ENCODE assay signal across 7 cellular contexts in genomic region chr7:73188287-73188686, GRCh38.
DNase-seq lines count a peak whose midpoint lies in the region; ATAC-seq, FAIRE-seq and TF ChIP-seq lines count a peak whose summit lies in the region.
"Not testable (repeated sequence)": the region's sequence is repeated elsewhere in the genome, so short reads cannot be mapped to it uniquely, and the experiment has no call there.

No MANE protein-coding gene starts in this region.

- POLR2A ChIA-PET in HepG2 (lab: Yijun Ruan, JAX), result not testable (repeated sequence)

- intact Hi-C loops in Right ventricle myocardium superior (cut with DNase I); HepG2 (cut with micrococcal nuclease; ENCODE audit: unreplicated experiment); psoas muscle (cut with DNase I); spleen (cut with DNase I; ENCODE audit: low total_unique reads); aorta (cut with DNase I): not testable (repeated sequence)

- not testable (repeated sequence) for ATAC-seq in RWPE2 (ENCODE audit: low read depth); Right ventricle myocardium superior (ENCODE audit: poor library complexity); aorta (ENCODE audit: low FRiP score)
- ATAC-seq in HepG2 (peak; percentile 37; the same call in 2 of the 3 replicates), psoas muscle (peak in 1 of 4 donors; percentile 15)

- H3K27me3 ChIP-seq in RWPE2 (ENCODE audit: insufficient read depth, poor library complexity, severe bottlenecking); HepG2 (ENCODE audit: control insufficient read depth in 1 of 2, insufficient read depth in 2 of 2, low read length in 2 of 2); psoas muscle (ENCODE audit: insufficient read depth in 3 of 3, low read length in 2 of 3); spleen (replicated peaks in 1 of 7); aorta (ENCODE audit: control insufficient read depth in 1 of 2, insufficient read depth in 2 of 2, low read length in 1 of 2): not testable (repeated sequence)

- CTCF ChIA-PET in HepG2 (lab: Yijun Ruan, JAX; ENCODE audit: low intra/inter-chr PET ratio, low total read pairs), result not testable (repeated sequence)

- TF ChIP-seq RAD21 in HepG2 (CRISPR knock-in tag; IDR thresholded peaks at IDR 0.05), result not testable (repeated sequence)

- not testable (repeated sequence) for H3K9me3 ChIP-seq in RWPE2 (ENCODE audit: severe bottlenecking); HepG2 (ENCODE audit: low read length); psoas muscle; spleen; aorta (ENCODE audit: control insufficient read depth, low read length)

- not testable (repeated sequence) for TF ChIP-seq CTCF in RWPE2 (IDR thresholded peaks at IDR 0.05; ENCODE audit: poor library complexity, severe bottlenecking); HepG2 (CRISPR knock-in tag; IDR thresholded peaks at IDR 0.05); osteocyte (IDR thresholded peaks at IDR 0.05); psoas muscle (IDR thresholded peaks at IDR 0.05); spleen (IDR thresholded peaks at IDR 0.05 in 8 of 11, conservative IDR thresholded peaks at IDR 0.05 in 3 of 11)

- not testable (repeated sequence) for TF ChIP-seq POLR2A in HepG2 (IDR thresholded peaks at IDR 0.05; ENCODE audit: insufficient read depth in 1 of 2, low read depth in 2 of 2, low read length in 2 of 2); spleen (IDR thresholded peaks at IDR 0.05)

- not testable (repeated sequence) for H3K9me3 Mint-ChIP-seq in osteocyte (ENCODE audit: unreplicated experiment)

- BruUV-seq in HepG2 (replicated peaks; lab: Mats Ljungman, UMichigan), result not testable (repeated sequence)

- DNase-seq in RWPE2 (ENCODE audit: low spot score) (peak; percentile 9), Right ventricle myocardium superior (peak; percentile 30), osteocyte (ENCODE audit: extremely low spot score, unreplicated experiment) (peak; percentile 75), psoas muscle (peak; percentile 7 to 8), spleen (peak; percentile 24), aorta (peak; percentile 12 to 17)
- not testable (repeated sequence) for DNase-seq in HepG2 (ENCODE audit: low spot score)

- H3K4me1 Mint-ChIP-seq in osteocyte (ENCODE audit: unreplicated experiment), result not testable (repeated sequence)

- in situ Hi-C loops in HepG2 (cut with HindIII; ENCODE audit: extremely low pct_ligation_motif_present, low pct_unique_long_range_greater_than_20kb), result not testable (repeated sequence)

- not testable (repeated sequence) for H3K4me1 ChIP-seq in RWPE2 (ENCODE audit: insufficient read depth, poor library complexity, severe bottlenecking); HepG2 (ENCODE audit: insufficient read depth, low read length); psoas muscle; spleen; aorta (ENCODE audit: control insufficient read depth in 1 of 2, insufficient read depth in 2 of 2, low read length in 2 of 2)

- not testable (repeated sequence) for H2AFZ ChIP-seq in HepG2 (ENCODE audit: low read length)

- H3K4me3 Mint-ChIP-seq in osteocyte (ENCODE audit: unreplicated experiment), result not testable (repeated sequence)

- not testable (repeated sequence) for H3K4me2 ChIP-seq in HepG2 (ENCODE audit: low read depth, low read length)

- H4K20me1 ChIP-seq in HepG2 (ENCODE audit: insufficient read depth, low read length), result not testable (repeated sequence)

- not testable (repeated sequence) for H3K27ac ChIP-seq in RWPE2 (ENCODE audit: poor library complexity, severe bottlenecking); HepG2 (ENCODE audit: extremely low read length, insufficient read depth, low read length); psoas muscle; spleen; aorta (ENCODE audit: low read depth in 1 of 2, low read length in 2 of 2)

- H3K27ac Mint-ChIP-seq in osteocyte (ENCODE audit: unreplicated experiment), result not testable (repeated sequence)

- not testable (repeated sequence) for H3K27me3 Mint-ChIP-seq in osteocyte (ENCODE audit: unreplicated experiment)

- not testable (repeated sequence) for H3K4me3 ChIP-seq in RWPE2 (ENCODE audit: severe bottlenecking); HepG2 (replicated peaks in 1 of 3; ENCODE audit: insufficient read depth in 1 of 3, low read depth in 2 of 3, low read length in 3 of 3); psoas muscle; spleen; aorta (ENCODE audit: low read length in 2 of 2)

- H3K79me2 ChIP-seq in HepG2 (ENCODE audit: insufficient read depth, low read length), result not testable (repeated sequence)

- not testable (repeated sequence) for H3K9ac ChIP-seq in HepG2 (ENCODE audit: insufficient read depth, low read depth, low read length)

- not testable (repeated sequence) for H3K36me3 ChIP-seq in RWPE2 (ENCODE audit: low read depth); HepG2 (replicated peaks in 1 of 2; ENCODE audit: control insufficient read depth in 1 of 2, insufficient read depth in 2 of 2, low read length in 2 of 2); psoas muscle (ENCODE audit: insufficient read depth in 1 of 2, low read depth in 1 of 2); spleen; aorta (ENCODE audit: control insufficient read depth in 1 of 2, insufficient read depth in 2 of 2, low read length in 1 of 2)

- not testable (repeated sequence) for H3K36me3 Mint-ChIP-seq in osteocyte (ENCODE audit: unreplicated experiment)

- no CpG with 5 or more reads among the region's 9 CpGs for WGBS in HepG2 (ENCODE audit: low lambda C conversion rate)
- 96 to 99% (median 98%) methylated on average over 4 to 5 of the region's 9 CpGs for WGBS in psoas muscle, 3 donors
- 95 to 100% (median 96%) methylated on average over 3 to 6 of the region's 9 CpGs; no CpG with 5 or more reads in 2 of the 5 donors for WGBS in spleen, 5 donors
- 94 to 100% methylated on average over 4 to 6 of the region's 9 CpGs for WGBS in aorta, 2 donors

- FAIRE-seq in HepG2 (lab: Jason Lieb, UNC), result not testable (repeated sequence)

- not testable (repeated sequence) for TF ChIP-seq EP300 in HepG2 (IDR thresholded peaks at IDR 0.05; ENCODE audit: low read depth in 2 of 2, low read length in 2 of 2); HepG2 (CRISPR knock-in tag; IDR thresholded peaks at IDR 0.05; ENCODE audit: borderline replicate concordance)
